1 cellular context compared by ENCODE assay signal in genomic region chr17:29066053-29066452, GRCh38.
A peak's percentile ranks its signal among the peaks of the same experiment; 100 is the strongest.
TF ChIP-seq lines count a peak whose summit lies in the region.

No MANE protein-coding gene starts in this region.

TF ChIP-seq in K562, 482 proteins besides CTCF, POLR2A, EP300 and RAD21:
- TF ChIP-seq CBFA2T3 (IDR thresholded peaks at IDR 0.05) (peak; percentile 13; the same call in 1 of the 2 replicates), KDM1A (IDR thresholded peaks at IDR 0.05) (peak; percentile 28 to 64; a peak in 3 of 4 replicates), PML (IDR thresholded peaks at IDR 0.05; ENCODE audit: low read length) (no peak)
